ENCODE assay signal across 9 cellular contexts in genomic region chr19:49767967-49768581, GRCh38. TPM values are rescaled to one million over a fixed set of nuclear protein-coding genes. Genes with fewer than 3 reads are reported as not detected.
DNase-seq lines count a peak whose midpoint lies in the region; ATAC-seq, FAIRE-seq and TF ChIP-seq lines count a peak whose summit lies in the region.
"Had no signal": no experiment of that assay in that cellular context is flagged by ENCODE, and none has a peak within 500 bp of the region (broad histone marks: within the 10 kb centered on the region; RNA-seq: fewer than 3 reads in every experiment).

No MANE protein-coding gene starts in this region.

- H3K79me2 ChIP-seq in mesendoderm (ENCODE audit: control insufficient read depth, insufficient read depth, low read length) = peaks cover 17% of the 10 kb centered on the region

- intact Hi-C loops in heart right ventricle (cut with DNase I) (loop anchor here in 6 of 10 donors (5.0 kb wide), 5 partner anchors 39 to 109 kb away; partner anchors contain the start of genes AKT1S1 (in 2 of the 6), TBC1D17 (in 2 of the 6), FUZ (in 1 of the 6) and PRMT1 (in 1 of the 6)), left ventricle myocardium superior (cut with micrococcal nuclease) (no loop called here), vagina (cut with DNase I) (loop anchor here (5.0 kb wide), 2 partner anchors 39 to 109 kb away; partner anchors contain the start of genes AKT1S1 and TBC1D17)

- H3K79me1 ChIP-seq in mesendoderm (ENCODE audit: low read length) = peaks cover 21% of the 10 kb centered on the region

- peak overlapping the region; percentile 94 for H3K4me2 ChIP-seq in mesendoderm (ENCODE audit: low read length)

- ATAC-seq in heart right ventricle (no peak), left ventricle myocardium superior (no peak)

- H3K27ac ChIP-seq in heart right ventricle (peak overlapping the region in 8 of 10 donors; percentile 85 to 93 (median 88)), mesendoderm (ENCODE audit: low read depth, low read length) (no peak overlapping the region), vagina (peak overlapping the region; percentile 72)

- H3K4me3 ChIP-seq in heart right ventricle (peak overlapping the region; percentile 62 to 96 (median 84)), bronchial epithelial cell (ENCODE audit: low read depth, low read length) (peak overlapping the region; percentile 75), mesendoderm (ENCODE audit: low read length) (no peak overlapping the region), vagina (peak overlapping the region; percentile 66 to 81)

- peak overlapping the region; percentile 89 for H3K23ac ChIP-seq in mesendoderm (ENCODE audit: low read length)

- no peak overlapping the region for H3K4ac ChIP-seq in mesendoderm (ENCODE audit: low read depth, low read length)

- 37% methylated on average over 12 of the region's 12 CpGs for WGBS in heart right ventricle, 2 donors
- no CpG with 5 or more reads among the region's 12 CpGs for WGBS in mesendoderm (ENCODE audit: extremely low coverage, insufficient coverage, low lambda C conversion rate)

- peaks cover 4 to 42% (median 34%) of the 10 kb centered on the region in 9 donors for H3K4me1 ChIP-seq in heart right ventricle
- peaks cover 4% of the 10 kb centered on the region for H3K4me1 ChIP-seq in mesendoderm (ENCODE audit: control insufficient read depth, low read depth, low read length)
- H3K4me1 ChIP-seq in vagina = peaks cover 38% of the 10 kb centered on the region

- TF ChIP-seq CTCF in heart right ventricle (IDR thresholded peaks at IDR 0.05) (no peak), bronchial epithelial cell (IDR thresholded peaks at IDR 0.05; ENCODE audit: insufficient read depth, low read length, severe bottlenecking) (no peak), vagina (IDR thresholded peaks at IDR 0.05) (no peak)

- TF ChIP-seq POLR2A in vagina (IDR thresholded peaks at IDR 0.05) = no peak

- no peak overlapping the region for H2BK5ac ChIP-seq in mesendoderm (ENCODE audit: low read length)

- H2AK5ac ChIP-seq in mesendoderm (ENCODE audit: low read length) = no peak overlapping the region

- DNase-seq in heart right ventricle = no peak
- no peak for DNase-seq in left ventricle myocardium superior
- DNase-seq in bronchial epithelial cell (ENCODE audit: low read depth) = no peak
- DNase-seq in mesendoderm = no peak
- DNase-seq in vagina (ENCODE audit: extremely low spot score in 2 of 2) = peak in 1 of 2 donors; percentile 77
- DNase-seq in GM19239 (ENCODE audit: insufficient read length, low spot score) = no peak
- DNase-seq in NCI-H2029 treated with DMSO at 0.1 percent for 48 hours (lab: John Stamatoyannopoulos, UW) = no peak
- no peak for DNase-seq in NCI-H446 treated with DMSO at 0.1 percent for 48 hours (lab: John Stamatoyannopoulos, UW)

- H3K18ac ChIP-seq in mesendoderm (ENCODE audit: low read length) = no peak overlapping the region

- peaks cover 0 to 19% (median 0%) of the 10 kb centered on the region in 9 donors for H3K36me3 ChIP-seq in heart right ventricle
- H3K36me3 ChIP-seq in bronchial epithelial cell (ENCODE audit: control insufficient read depth, insufficient read depth, low read length) = peaks cover 3% of the 10 kb centered on the region
- H3K36me3 ChIP-seq in mesendoderm (ENCODE audit: control insufficient read depth, insufficient read depth, low read length) = no peaks in the 10 kb centered on the region
- H3K36me3 ChIP-seq in vagina = no peaks in the 10 kb centered on the region

- H3K9me3 ChIP-seq in heart right ventricle = no peaks in the 10 kb centered on the region
- H3K9me3 ChIP-seq in vagina = no peaks in the 10 kb centered on the region

- H2BK120ac ChIP-seq in mesendoderm (ENCODE audit: low read depth, low read length) = no peak overlapping the region

- peak overlapping the region; percentile 91 for H3K56ac ChIP-seq in mesendoderm (ENCODE audit: low read length)

- H4K5ac ChIP-seq in mesendoderm (ENCODE audit: low read length) = no peak overlapping the region

- FAIRE-seq in bronchial epithelial cell (lab: Jason Lieb, UNC) (no peak), GM19239 (lab: Jason Lieb, UNC) (no peak)

- H2BK15ac ChIP-seq in mesendoderm (replicated peaks; ENCODE audit: low read depth) = no peak overlapping the region

- no peak overlapping the region for H4K8ac ChIP-seq in mesendoderm (ENCODE audit: low read depth, low read length)

- H3K27me3 ChIP-seq in heart right ventricle = no peaks in the 10 kb centered on the region
- H3K27me3 ChIP-seq in bronchial epithelial cell (ENCODE audit: control insufficient read depth, insufficient read depth, low read length) = no peaks in the 10 kb centered on the region
- no peaks in the 10 kb centered on the region for H3K27me3 ChIP-seq in mesendoderm (ENCODE audit: insufficient read depth, low read length, poor library complexity)
- H3K27me3 ChIP-seq in vagina = no peaks in the 10 kb centered on the region

- H3K9ac ChIP-seq in mesendoderm (ENCODE audit: low read length) = peak overlapping the region; percentile 87

RNA-seq across cellular contexts. Expression of gene AP2A1, which starts 1.3 kb away (rescaled TPM):
- total RNA-seq in heart right ventricle (100 to 1,000 TPM in 1 of 10 donors, 10 to 100 TPM in 9; 56.0 to 108 (median 62.6) TPM), left ventricle myocardium superior (73.1 TPM), bronchial epithelial cell (25.5 and 33.5 TPM in 2 replicates), vagina (80.8 TPM)
- polyA plus RNA-seq in heart right ventricle = 10 to 100 TPM; 36.1 to 96.3 TPM
- polyA plus RNA-seq in mesendoderm (2013, experiment 1 of 2) = 53.3 TPM
- polyA plus RNA-seq in mesendoderm (2013, experiment 2 of 2) = 51.9 TPM

RNA-seq across cellular contexts. Expression of gene TSKS, which starts 5.0 kb away (rescaled TPM):
- total RNA-seq in heart right ventricle (under 1 TPM in 8 of 10 donors, not detected in 2; 0.15 to 0.80 (median 0.36) TPM), left ventricle myocardium superior (0.72 TPM), bronchial epithelial cell (not detected in 2 replicates), vagina (1.2 TPM)
- 1 to 10 TPM in 1 of 2 donors, under 1 TPM in 1; 0.64 to 3.4 TPM for polyA plus RNA-seq in heart right ventricle
- 0.08 TPM for polyA plus RNA-seq in mesendoderm (2013, experiment 1 of 2)
- polyA plus RNA-seq in mesendoderm (2013, experiment 2 of 2) = 0.07 TPM
- total RNA-seq: G401 had no signal

RNA-seq across cellular contexts. Expression of gene FUZ, which starts 45.0 kb away (rescaled TPM):
- total RNA-seq in heart right ventricle (10 to 100 TPM; 11.4 to 20.8 (median 14.4) TPM), left ventricle myocardium superior (19.1 TPM), bronchial epithelial cell (12.1 and 13.2 TPM in 2 replicates), vagina (11.5 TPM)
- 10 to 100 TPM; 16.4 to 24.1 TPM for polyA plus RNA-seq in heart right ventricle
- polyA plus RNA-seq in mesendoderm (2013, experiment 1 of 2) = 11.5 TPM
- polyA plus RNA-seq in mesendoderm (2013, experiment 2 of 2) = 11.6 TPM

RNA-seq across cellular contexts. Expression of gene MED25, which starts 50.0 kb away (rescaled TPM):
- 100 to 1,000 TPM in 1 of 10 donors, 10 to 100 TPM in 9; 39.7 to 110 (median 54.9) TPM for total RNA-seq in heart right ventricle
- 100 to 1,000 TPM in 1 of 2 donors, 10 to 100 TPM in 1; 39.5 to 149 TPM for polyA plus RNA-seq in heart right ventricle
- total RNA-seq in left ventricle myocardium superior = 68.5 TPM
- total RNA-seq in bronchial epithelial cell = 8.2 and 10.2 TPM in 2 replicates
- polyA plus RNA-seq in mesendoderm (2013, experiment 1 of 2) = 42.3 TPM
- polyA plus RNA-seq in mesendoderm (2013, experiment 2 of 2) = 43.2 TPM
- 25.0 TPM for total RNA-seq in vagina
